ENCODE assay signal across 8 cellular contexts in genomic region chr3:172520332-172520831, GRCh38. TPM values are rescaled to one million over a fixed set of nuclear protein-coding genes. Genes with fewer than 3 reads are reported as not detected.
A peak's percentile ranks its signal among the peaks of the same experiment; 100 is the strongest.
DNase-seq lines count a peak whose midpoint lies in the region; ATAC-seq lines count a peak whose summit lies in the region.

No MANE protein-coding gene starts in this region.

- peak overlapping the region; percentile 98 for H3K27ac Mint-ChIP-seq in activated CD4-positive, alpha-beta T cell treated with anti-CD3 and anti-CD28 coated beads, Interleukin-2, amount 10 ng/mL, durations not matched to agents 7 days and 5 days
- H3K27ac Mint-ChIP-seq in activated CD4-positive, alpha-beta memory T cell treated with anti-CD3 and anti-CD28 coated beads, Interleukin-2, amount 10 ng/mL, durations not matched to agents 7 days and 5 days, result peak overlapping the region; percentile 87

- peak overlapping the region; percentile 95 for H3K4me3 Mint-ChIP-seq in activated CD4-positive, alpha-beta T cell treated with anti-CD3 and anti-CD28 coated beads, Interleukin-2, amount 10 ng/mL, durations not matched to agents 7 days and 5 days
- peak overlapping the region; percentile 100 for H3K4me3 Mint-ChIP-seq in activated CD4-positive, alpha-beta memory T cell treated with anti-CD3 and anti-CD28 coated beads, Interleukin-2, amount 10 ng/mL, durations not matched to agents 7 days and 5 days

- POLR2A ChIA-PET in activated CD4-positive, alpha-beta T cell treated with anti-CD3 and anti-CD28 coated beads, Interleukin-2, amount 10 ng/mL, durations not matched to agents 7 days and 5 days (lab: Charles Lee), result interaction anchor here (1.2 to 4.3 kb wide), 3 partner anchors 11 to 75 kb away, joined by 3 to 16 read pairs (median 6); no protein-coding TSS in a partner anchor
- POLR2A ChIA-PET in activated CD4-positive, alpha-beta memory T cell treated with anti-CD3 and anti-CD28 coated beads, Interleukin-2, amount 10 ng/mL, durations not matched to agents 7 days and 5 days (lab: Charles Lee), result interaction anchor here (1.4 to 7.2 kb wide), 6 partner anchors 7 to 74 kb away, joined by 5 to 149 read pairs (median 57); no protein-coding TSS in a partner anchor

- DNase-seq in activated CD4-positive, alpha-beta T cell treated with anti-CD3 and anti-CD28 coated beads, Interleukin-2, amount 10 ng/mL, durations not matched to agents 7 days and 5 days, result peak; percentile 22
- DNase-seq in activated CD4-positive, alpha-beta T cell treated with anti-CD3 and anti-CD28 coated beads for 4 hours, result no peak
- DNase-seq in activated CD4-positive, alpha-beta memory T cell treated with anti-CD3 and anti-CD28 coated beads, Interleukin-2, amount 10 ng/mL, durations not matched to agents 7 days and 5 days, result peak; percentile 34
- DNase-seq in lung microvascular endothelial cell (ENCODE audit: low read depth in 2 of 2) (peak; percentile 72 to 97), amygdala (lab: John Stamatoyannopoulos, UW) (no peak), left colon (no peak)
- no peak for DNase-seq in activated CD4-positive, CD25-positive, alpha-beta regulatory T cell treated with anti-CD3 and anti-CD28 coated beads, Interleukin-2, amount 50 U/mL, for 72 hours

- CTCF ChIA-PET in activated CD4-positive, alpha-beta T cell treated with anti-CD3 and anti-CD28 coated beads, Interleukin-2, amount 10 ng/mL, durations not matched to agents 7 days and 5 days (lab: Charles Lee), result interaction anchor here (0.6 to 6.5 kb wide), 5 partner anchors 10 to 75 kb away, joined by 3 to 41 read pairs (median 4); no protein-coding TSS in a partner anchor
- CTCF ChIA-PET in activated CD4-positive, alpha-beta memory T cell treated with anti-CD3 and anti-CD28 coated beads, Interleukin-2, amount 10 ng/mL, durations not matched to agents 7 days and 5 days (lab: Charles Lee), result interaction anchor here (0.9 to 6.2 kb wide), 8 partner anchors 9 to 146 kb away, joined by 3 to 72 read pairs (median 4); no protein-coding TSS in a partner anchor

- H3K27me3 Mint-ChIP-seq in activated CD4-positive, alpha-beta T cell treated with anti-CD3 and anti-CD28 coated beads, Interleukin-2, amount 10 ng/mL, durations not matched to agents 7 days and 5 days, result no peaks in the 10 kb centered on the region
- no peaks in the 10 kb centered on the region for H3K27me3 Mint-ChIP-seq in activated CD4-positive, alpha-beta memory T cell treated with anti-CD3 and anti-CD28 coated beads, Interleukin-2, amount 10 ng/mL, durations not matched to agents 7 days and 5 days

- H3K36me3 Mint-ChIP-seq in activated CD4-positive, alpha-beta T cell treated with anti-CD3 and anti-CD28 coated beads, Interleukin-2, amount 10 ng/mL, durations not matched to agents 7 days and 5 days (ENCODE audit: low read depth), result peaks cover 56% of the 10 kb centered on the region
- H3K36me3 Mint-ChIP-seq in activated CD4-positive, alpha-beta memory T cell treated with anti-CD3 and anti-CD28 coated beads, Interleukin-2, amount 10 ng/mL, durations not matched to agents 7 days and 5 days (ENCODE audit: low read depth), result peaks cover 81% of the 10 kb centered on the region

- intact Hi-C loops in left colon (cut with DNase I, micrococcal nuclease), result no loop called here

- ATAC-seq in HG02938 (IDR thresholded peaks at IDR 0.05; ENCODE audit: unreplicated experiment) (peak; percentile 65), left colon (no peak)

- peaks cover 72% of the 10 kb centered on the region for H3K4me1 Mint-ChIP-seq in activated CD4-positive, alpha-beta T cell treated with anti-CD3 and anti-CD28 coated beads, Interleukin-2, amount 10 ng/mL, durations not matched to agents 7 days and 5 days
- peaks cover 68% of the 10 kb centered on the region for H3K4me1 Mint-ChIP-seq in activated CD4-positive, alpha-beta memory T cell treated with anti-CD3 and anti-CD28 coated beads, Interleukin-2, amount 10 ng/mL, durations not matched to agents 7 days and 5 days

- no peaks in the 10 kb centered on the region for H3K9me3 Mint-ChIP-seq in activated CD4-positive, alpha-beta T cell treated with anti-CD3 and anti-CD28 coated beads, Interleukin-2, amount 10 ng/mL, durations not matched to agents 7 days and 5 days
- no peaks in the 10 kb centered on the region for H3K9me3 Mint-ChIP-seq in activated CD4-positive, alpha-beta memory T cell treated with anti-CD3 and anti-CD28 coated beads, Interleukin-2, amount 10 ng/mL, durations not matched to agents 7 days and 5 days

RNA-seq across cellular contexts. Expression of gene TNFSF10, which starts 2.8 kb away (rescaled TPM):
- 10 to 100 TPM; 83.8 to 97.9 TPM for total RNA-seq in activated CD4-positive, alpha-beta T cell treated with anti-CD3 and anti-CD28 coated beads, Interleukin-2, amount 10 ng/mL, durations not matched to agents 7 days and 5 days
- 100 to 1,000 TPM; 118 to 119 TPM for total RNA-seq in activated CD4-positive, alpha-beta memory T cell treated with anti-CD3 and anti-CD28 coated beads, Interleukin-2, amount 10 ng/mL, durations not matched to agents 7 days and 5 days
- total RNA-seq in lung microvascular endothelial cell (69.1 and 91.1 TPM in 2 replicates), left colon (100 to 1,000 TPM in 1 of 2 donors, 10 to 100 TPM in 1; 94.2 to 136 TPM)

Comparison
In these comparisons a context has a peak if more than half of its experiments do, and no peak if none do; other contexts are left out.
1. DNase-seq: peak in activated CD4-positive, alpha-beta T cell treated with anti-CD3 and anti-CD28 coated beads, Interleukin-2, amount 10 ng/mL, durations not matched to agents 7 days and 5 days (single experiment), activated CD4-positive, alpha-beta memory T cell treated with anti-CD3 and anti-CD28 coated beads, Interleukin-2, amount 10 ng/mL, durations not matched to agents 7 days and 5 days (single experiment) and lung microvascular endothelial cell (2 of 2); none in activated CD4-positive, alpha-beta T cell treated with anti-CD3 and anti-CD28 coated beads for 4 hours (0 of 2), amygdala (0 of 56), left colon (0 of 2) and activated CD4-positive, CD25-positive, alpha-beta regulatory T cell treated with anti-CD3 and anti-CD28 coated beads, Interleukin-2, amount 50 U/mL, for 72 hours (single experiment).